19 cellular contexts compared by ENCODE assay signal in genomic region chr20:61135966-61136365, GRCh38.
DNase-seq lines count a peak whose midpoint lies in the region; ATAC-seq, FAIRE-seq and TF ChIP-seq lines count a peak whose summit lies in the region.
"Had no signal": no experiment of that assay in that cellular context is flagged by ENCODE, and none has a peak within 500 bp of the region (broad histone marks: within the 10 kb centered on the region; RNA-seq: fewer than 3 reads in every experiment).

No MANE protein-coding gene starts in this region.

- H3K36me3 Mint-ChIP-seq in GM23338 (ENCODE audit: low read depth) (no peaks in the 10 kb centered on the region), progenitor cell of endocrine pancreas (ENCODE audit: insufficient read depth) (no peaks in the 10 kb centered on the region)
- H3K36me3 Mint-ChIP-seq: CD14-positive monocyte had no signal

- no peaks in the 10 kb centered on the region for H3F3A ChIP-seq in GM23338 (replicated peaks; ENCODE audit: low read depth)

- intact Hi-C loops in pancreas (cut with DNase I): no loop called here

- no peak for TF ChIP-seq CTCF in GM23338 (conservative IDR thresholded peaks at IDR 0.05; ENCODE audit: low read depth in 2 of 2)
- no peak for TF ChIP-seq CTCF in RWPE2 (IDR thresholded peaks at IDR 0.05; ENCODE audit: poor library complexity, severe bottlenecking)
- no peak for TF ChIP-seq CTCF in progenitor cell of endocrine pancreas (IDR thresholded peaks at IDR 0.05; ENCODE audit: unreplicated experiment)
- no peak for TF ChIP-seq CTCF in pancreas (IDR thresholded peaks at IDR 0.05)

- no peak overlapping the region for H3K4me2 ChIP-seq in GM23338

- H3K27me3 ChIP-seq in GM23338 (ENCODE audit: insufficient read depth) (peaks cover 6% of the 10 kb centered on the region; the same call in 1 of the 2 replicates), RWPE2 (ENCODE audit: insufficient read depth, poor library complexity, severe bottlenecking) (peaks cover 69% of the 10 kb centered on the region), pancreas (no peaks in the 10 kb centered on the region)

- H3K4me1 Mint-ChIP-seq in GM23338 (0 out of 3 replicates have a peak, but pooled peaks cover 5% of the 10 kb centered on the region), progenitor cell of endocrine pancreas (ENCODE audit: low read depth) (no peaks in the 10 kb centered on the region)
- H3K4me1 Mint-ChIP-seq: CD14-positive monocyte had no signal

- 17 to 20% methylated on average over 15 of the region's 15 CpGs for WGBS in pancreas, 2 donors

- H3K27ac ChIP-seq in GM23338 (ENCODE audit: low read depth) (no peak overlapping the region), RWPE2 (ENCODE audit: poor library complexity, severe bottlenecking) (no peak overlapping the region), pancreas (no peak overlapping the region)
- H3K27ac ChIP-seq: RWPE1, SJSA1 had no signal

- H3K79me2 ChIP-seq in GM23338 (replicated peaks; ENCODE audit: insufficient read depth): no peaks in the 10 kb centered on the region

- H3K4me1 ChIP-seq in GM23338 (ENCODE audit: insufficient read depth): no peaks in the 10 kb centered on the region
- H3K4me1 ChIP-seq in RWPE2 (ENCODE audit: insufficient read depth, poor library complexity, severe bottlenecking): no peaks in the 10 kb centered on the region
- no peaks in the 10 kb centered on the region for H3K4me1 ChIP-seq in pancreas
- H3K4me1 ChIP-seq: HAP-1, SJSA1 had no signal

- H3K4me3 Mint-ChIP-seq in GM23338: no peak overlapping the region
- H3K4me3 Mint-ChIP-seq in progenitor cell of endocrine pancreas (ENCODE audit: low read depth): no peak overlapping the region
- H3K4me3 Mint-ChIP-seq: CD14-positive monocyte had no signal

- H2AFZ ChIP-seq in GM23338: no peak overlapping the region

- no peak overlapping the region for H3K4me3 ChIP-seq in GM23338
- no peak overlapping the region for H3K4me3 ChIP-seq in RWPE2 (ENCODE audit: severe bottlenecking)
- no peak overlapping the region for H3K4me3 ChIP-seq in pancreas
- H3K4me3 ChIP-seq: HAP-1, SJSA1 had no signal

- no peaks in the 10 kb centered on the region for H3K9me3 ChIP-seq in RWPE2 (ENCODE audit: severe bottlenecking)
- H3K9me3 ChIP-seq in pancreas: no peaks in the 10 kb centered on the region
- H3K9me3 ChIP-seq: HAP-1, SJSA1 had no signal

- H4K20me1 ChIP-seq in GM23338 (replicated peaks; ENCODE audit: insufficient read depth): no peaks in the 10 kb centered on the region

- H3K27me3 Mint-ChIP-seq in GM23338 (ENCODE audit: insufficient read depth, low read depth, poor library complexity): peaks cover 31% of the 10 kb centered on the region
- H3K27me3 Mint-ChIP-seq in progenitor cell of endocrine pancreas: peaks cover 63% of the 10 kb centered on the region

- H3K9me3 Mint-ChIP-seq in GM23338 (no peaks in the 10 kb centered on the region), progenitor cell of endocrine pancreas (ENCODE audit: low read depth) (no peaks in the 10 kb centered on the region)

- H3K9me2 ChIP-seq in GM23338 (ENCODE audit: insufficient read depth): no peaks in the 10 kb centered on the region

- FAIRE-seq in pancreas (lab: Jason Lieb, UNC): no peak

- H3K27ac Mint-ChIP-seq in GM23338 (no peak overlapping the region), progenitor cell of endocrine pancreas (peak overlapping the region; percentile 77)

- H3K36me3 ChIP-seq in GM23338 (ENCODE audit: insufficient read depth) (no peaks in the 10 kb centered on the region), RWPE2 (ENCODE audit: low read depth) (no peaks in the 10 kb centered on the region), pancreas (no peaks in the 10 kb centered on the region)
- H3K36me3 ChIP-seq: HAP-1, SJSA1 had no signal

- no peak for DNase-seq in GM23338 (ENCODE audit: low spot score)
- DNase-seq in RWPE2 (ENCODE audit: low spot score): peak; percentile 76
- peak; percentile 74 for DNase-seq in left kidney (ENCODE audit: low read depth, low spot score)
- no peak for DNase-seq in progenitor cell of endocrine pancreas (ENCODE audit: low spot score, unreplicated experiment)
- no peak for DNase-seq in NCI-H2171 treated with DMSO at 0.1 percent for 48 hours (lab: John Stamatoyannopoulos, UW)
- no peak for DNase-seq in MV-4-11 (lab: John Stamatoyannopoulos, UW)
- no peak for DNase-seq in pancreas
- DNase-seq: ACHN, AML-193, DMS153, NCI-H187 treated with DMSO at 0.1 percent for 48 hours, NCI-H345, NCI-H69, PC-3 had no signal

- peak; percentile 61 for ATAC-seq in GM23338
- ATAC-seq in RWPE2 (ENCODE audit: low read depth): no peak
- ATAC-seq in pancreas: no peak
- no peak for ATAC-seq in GM21576 (IDR thresholded peaks at IDR 0.05; ENCODE audit: unreplicated experiment)
- ATAC-seq: PC-3 had no signal

TF ChIP-seq in GM23338, 12 proteins besides CTCF, POLR2A, EP300 and RAD21:
- TF ChIP-seq REST (IDR thresholded peaks at IDR 0.05; ENCODE audit: unreplicated experiment): no peak

Comparison
In these comparisons a context has a peak if more than half of its experiments do, and no peak if none do; other contexts are left out.
1. DNase-seq: peak in RWPE2 (single experiment) and left kidney (single experiment); none in GM23338 (single experiment), progenitor cell of endocrine pancreas (single experiment), NCI-H2171 treated with DMSO at 0.1 percent for 48 hours (single experiment), MV-4-11 (single experiment) and pancreas (0 of 6).